8 cellular contexts compared by ENCODE assay signal in the genomic region with DNA sequence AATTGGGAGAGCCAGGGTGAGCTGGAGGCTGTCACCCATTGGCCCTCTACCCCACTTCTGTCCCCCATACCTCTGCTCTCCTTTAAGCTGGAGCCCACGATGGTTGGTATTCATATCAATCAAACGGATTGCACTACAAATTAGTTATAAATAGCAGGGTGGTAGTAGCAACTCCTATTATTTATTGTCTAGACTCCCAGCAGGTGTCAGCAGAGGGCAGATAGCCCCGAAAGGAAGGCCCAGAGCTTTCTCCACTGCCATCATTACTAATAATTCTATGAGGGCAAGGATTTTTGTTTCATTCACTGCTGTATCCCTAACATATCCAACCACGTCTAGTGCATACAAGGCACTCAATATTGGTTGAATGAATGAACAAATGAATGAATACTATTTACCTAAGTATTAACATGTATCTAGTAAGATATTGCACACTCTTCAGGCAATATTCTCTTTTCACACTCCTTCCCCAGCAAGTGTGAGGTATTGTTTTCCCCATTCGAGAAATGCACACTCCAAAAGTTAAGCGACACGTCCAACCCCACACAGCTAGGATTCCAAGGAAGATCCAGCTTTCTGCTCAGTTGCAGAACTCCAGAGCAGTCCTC. TPM values are rescaled to one million over a fixed set of nuclear protein-coding genes. Genes with fewer than 3 reads are reported as not detected.
DNase-seq lines count a peak whose midpoint lies in the region; ATAC-seq, FAIRE-seq and TF ChIP-seq lines count a peak whose summit lies in the region.

No MANE protein-coding gene starts in this region.

- TF ChIP-seq POLR2A in A549 (IDR thresholded peaks at IDR 0.05; ENCODE audit: low read length) = no peak

- H3K4me2 ChIP-seq in A549 = no peak overlapping the region

- ATAC-seq in A549 (no peak), GM21825 (IDR thresholded peaks at IDR 0.05; ENCODE audit: unreplicated experiment) (no peak), GM21786 (IDR thresholded peaks at IDR 0.05; ENCODE audit: unreplicated experiment) (no peak)

- H3K36me3 Mint-ChIP-seq in neural crest cell (ENCODE audit: low read depth) = no peaks in the 10 kb centered on the region

- no peak for FAIRE-seq in A549 (lab: Jason Lieb, UNC)

- no peaks in the 10 kb centered on the region for H3K4me1 ChIP-seq in A549

- H3K4me1 Mint-ChIP-seq in neural crest cell = peaks cover 30% of the 10 kb centered on the region

- no peak overlapping the region for H3K27ac Mint-ChIP-seq in neural crest cell (ENCODE audit: unreplicated experiment)

- H3K27ac ChIP-seq in A549 = no peak overlapping the region

- POLR2A ChIA-PET in A549 (lab: Yijun Ruan, JAX) = interaction anchor here (0.5 to 5.8 kb wide), 3 partner anchors 37 to 42 kb away, joined by 3 to 156 read pairs (median 6); partner anchors contain the start of gene TAF15

- no peaks in the 10 kb centered on the region for H3K9me3 Mint-ChIP-seq in neural crest cell

- no peak overlapping the region for H3K4me3 Mint-ChIP-seq in neural crest cell

- TF ChIP-seq RAD21 in A549 (conservative IDR thresholded peaks at IDR 0.05 in 1 of 2, IDR thresholded peaks at IDR 0.05 in 1 of 2) = peak; percentile 91 to 93

- no peaks in the 10 kb centered on the region for H3K27me3 Mint-ChIP-seq in neural crest cell (ENCODE audit: low read depth)

- H3K9me3 ChIP-seq in A549 = no peaks in the 10 kb centered on the region

- no peak overlapping the region for H3K4me3 ChIP-seq in A549
- H3K4me3 ChIP-seq in choroid plexus epithelial cell (ENCODE audit: low read depth, low read length) = no peak overlapping the region

- WGBS in A549 (ENCODE audit: missing lambda C conversion rate) = 5% methylated on average over 7 of the region's 7 CpGs

- TF ChIP-seq CTCF in A549 (IDR thresholded peaks at IDR 0.05) (peak; percentile 93), choroid plexus epithelial cell (conservative IDR thresholded peaks at IDR 0.05; ENCODE audit: low read depth, low read length) (peak; percentile 81), neural crest cell (conservative IDR thresholded peaks at IDR 0.05) (peak; percentile 60)

- CTCF ChIA-PET in A549 (lab: Yijun Ruan, JAX) = interaction anchor here (0.8 to 43.9 kb wide), 12 partner anchors 6 to 163 kb away, joined by 3 to 2039 read pairs (median 6); partner anchors contain the start of genes C17orf50, GAS2L2, MMP28 and RASL10B

- TF ChIP-seq EP300 in A549 (IDR thresholded peaks at IDR 0.05) = no peak

- DNase-seq in A549 (ENCODE audit: low read depth in 1 of 2, low spot score in 1 of 2) (peak; percentile 58 to 85), ELR (ENCODE audit: low read depth) (peak; percentile 72), NOMO-1 treated with DMSO at 0.1 percent for 48 hours (lab: John Stamatoyannopoulos, UW; ENCODE audit: unreplicated experiment) (peak; percentile 38), choroid plexus epithelial cell (ENCODE audit: low read depth) (peak; percentile 71), neural crest cell (ENCODE audit: low read depth, low spot score) (no peak), OCI-M2 (lab: John Stamatoyannopoulos, UW; ENCODE audit: unreplicated experiment) (no peak)

TF ChIP-seq in A549, 52 proteins besides CTCF, POLR2A, EP300 and RAD21:
- TF ChIP-seq SMC3 (IDR thresholded peaks at IDR 0.05) (peak; percentile 96), EHMT2 (IDR thresholded peaks at IDR 0.05; ENCODE audit: low read depth) (no peak)

RNA-seq across cellular contexts. Expression of gene C17orf50, which starts 6.3 kb away (rescaled TPM):
- polyA plus RNA-seq in A549 (2011; rRNA removed) (0.19 TPM in 1 of 2 replicates, not detected in the other), A549 (2017; fragmentation: RNase III; extraction: RNeasy Plus Mini Kit Qiagen cat#74134 plus additional on column Dnase treatment) (0.12 to 0.28 TPM (median 0.22 TPM) in 3 replicates)
- polyA plus RNA-seq in A549 (2012; cell fraction: cytosol; rRNA removed) = 0.31 and 0.32 TPM in 2 replicates
- 0.24 TPM in 1 of 2 replicates, not detected in the other for polyA plus RNA-seq in A549 (2012; cell fraction: nucleus; rRNA removed)
- not detected in 2 replicates for polyA minus RNA-seq in A549 (2011; rRNA and poly(A)+ RNA removed)
- 0.23 TPM in 1 of 2 replicates, not detected in the other for total RNA-seq in neural crest cell

RNA-seq across cellular contexts. Expression of gene GAS2L2, which starts 14.0 kb away (rescaled TPM):
- 0.06 and 0.12 TPM in 2 replicates for polyA plus RNA-seq in A549 (2011; rRNA removed)
- 0.04 TPM in 2 replicates for polyA plus RNA-seq in A549 (2012; cell fraction: cytosol; rRNA removed)
- polyA plus RNA-seq in A549 (2012; cell fraction: nucleus; rRNA removed) = 0.34 and 0.42 TPM in 2 replicates
- 0.09 to 0.15 TPM (median 0.13 TPM) in 3 replicates for polyA plus RNA-seq in A549 (2017; fragmentation: RNase III; extraction: RNeasy Plus Mini Kit Qiagen cat#74134 plus additional on column Dnase treatment)
- polyA minus RNA-seq in A549 (2011; rRNA and poly(A)+ RNA removed) = 0.04 and 0.10 TPM in 2 replicates
- 0.12 and 0.16 TPM in 2 replicates for total RNA-seq in neural crest cell

RNA-seq across cellular contexts. Expression of gene MMP28, which starts 28.4 kb away (rescaled TPM):
- polyA plus RNA-seq in A549 (2011; rRNA removed) (6.7 and 7.1 TPM in 2 replicates), A549 (2017; fragmentation: RNase III; extraction: RNeasy Plus Mini Kit Qiagen cat#74134 plus additional on column Dnase treatment) (5.2 to 8.3 TPM (median 6.6 TPM) in 3 replicates)
- polyA plus RNA-seq in A549 (2012; cell fraction: cytosol; rRNA removed) = 5.0 and 5.1 TPM in 2 replicates
- polyA plus RNA-seq in A549 (2012; cell fraction: nucleus; rRNA removed) = 4.7 and 7.1 TPM in 2 replicates
- polyA minus RNA-seq in A549 (2011; rRNA and poly(A)+ RNA removed) = 3.5 and 4.4 TPM in 2 replicates
- 0.68 and 0.71 TPM in 2 replicates for total RNA-seq in neural crest cell

RNA-seq across cellular contexts. Expression of gene RASL10B, which starts 35.6 kb away (rescaled TPM):
- polyA plus RNA-seq in A549 (2011; rRNA removed) (0.05 and 0.07 TPM in 2 replicates), A549 (2017; fragmentation: RNase III; extraction: RNeasy Plus Mini Kit Qiagen cat#74134 plus additional on column Dnase treatment) (0.10 to 0.26 TPM (median 0.24 TPM) in 3 replicates)
- 0.12 and 0.17 TPM in 2 replicates for polyA plus RNA-seq in A549 (2012; cell fraction: cytosol; rRNA removed)
- polyA plus RNA-seq in A549 (2012; cell fraction: nucleus; rRNA removed) = 0.11 and 0.31 TPM in 2 replicates
- polyA minus RNA-seq in A549 (2011; rRNA and poly(A)+ RNA removed) = 0.21 and 0.34 TPM in 2 replicates
- 31.7 and 33.8 TPM in 2 replicates for total RNA-seq in neural crest cell

RNA-seq across cellular contexts. Expression of gene TAF15, which starts 42.3 kb away (rescaled TPM):
- polyA plus RNA-seq in A549 (2011; rRNA removed) = 130 and 213 TPM in 2 replicates
- polyA plus RNA-seq in A549 (2012; cell fraction: cytosol; rRNA removed) = 141 and 153 TPM in 2 replicates
- polyA plus RNA-seq in A549 (2012; cell fraction: nucleus; rRNA removed) = 63.3 and 107 TPM in 2 replicates
- 543 to 568 TPM (median 544 TPM) in 3 replicates for polyA plus RNA-seq in A549 (2017; fragmentation: RNase III; extraction: RNeasy Plus Mini Kit Qiagen cat#74134 plus additional on column Dnase treatment)
- polyA minus RNA-seq in A549 (2011; rRNA and poly(A)+ RNA removed) = 100 and 113 TPM in 2 replicates
- 300 and 320 TPM in 2 replicates for total RNA-seq in neural crest cell

Comparison
In these comparisons a context has a peak if more than half of its experiments do, and no peak if none do; other contexts are left out.
1. DNase-seq: peak in A549 (2 of 2), ELR (single experiment), NOMO-1 treated with DMSO at 0.1 percent for 48 hours (single experiment) and choroid plexus epithelial cell (single experiment); none in neural crest cell (single experiment) and OCI-M2 (single experiment).
2. Peak in every context shown above with its lines, with median percentiles within 50 percentile points of each other: CTCF ChIP-seq.